9 cellular contexts compared by ENCODE assay signal in the genomic region with DNA sequence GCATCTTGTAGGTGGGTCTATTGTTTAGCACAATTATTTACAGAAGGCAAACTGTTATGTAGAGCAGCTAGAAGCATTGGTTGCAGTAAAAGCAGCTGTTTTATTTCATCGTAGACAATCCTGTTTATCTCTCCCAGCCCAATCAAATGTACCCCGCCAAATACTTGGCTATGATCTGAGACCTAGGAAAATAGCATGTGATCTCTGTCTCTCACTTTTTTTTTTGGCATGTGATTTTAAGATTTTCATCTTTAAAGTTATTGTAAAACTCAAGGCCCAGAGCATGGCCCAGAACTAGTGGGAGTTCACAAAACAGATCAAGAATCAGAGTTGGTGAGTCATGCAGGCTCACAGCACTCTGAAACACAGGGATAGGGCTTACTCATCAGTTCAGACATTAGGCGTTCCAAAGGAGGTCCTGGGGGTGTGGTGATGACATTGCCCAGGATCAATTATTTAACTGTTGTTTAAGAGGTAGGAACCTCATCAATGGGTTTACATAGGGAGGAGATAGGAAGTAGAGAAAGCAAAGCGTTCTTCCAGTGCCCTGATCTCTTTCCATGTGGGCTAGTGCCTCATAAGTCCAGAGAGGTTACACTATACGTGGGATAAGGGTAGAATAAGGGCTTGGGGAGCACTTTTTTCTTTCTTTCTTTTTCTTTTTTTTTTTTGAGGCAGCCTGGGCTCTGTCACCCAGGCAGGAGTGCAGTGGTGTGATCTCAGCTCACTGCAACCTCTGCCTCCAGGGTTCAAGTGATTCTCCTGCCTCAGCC. TPM values are rescaled to one million over a fixed set of nuclear protein-coding genes. Genes with fewer than 3 reads are reported as not detected.
DNase-seq lines count a peak whose midpoint lies in the region; ATAC-seq and TF ChIP-seq lines count a peak whose summit lies in the region.
"Had no signal": no experiment of that assay in that cellular context is flagged by ENCODE, and none has a peak within 500 bp of the region (broad histone marks: within the 10 kb centered on the region; RNA-seq: fewer than 3 reads in every experiment).

No MANE protein-coding gene starts in this region.

- intact Hi-C loops in left lung (cut with DNase I) (no loop called here), uterus (cut with DNase I; ENCODE audit: low total_unique reads) (no loop called here)

- H3K27ac ChIP-seq in left lung: peak overlapping the region in 1 of 2 donors; percentile 53
- H3K27ac ChIP-seq in uterus: peak overlapping the region; percentile 91 to 93

- H3K36me3 ChIP-seq in left lung (no peaks in the 10 kb centered on the region), uterus (no peaks in the 10 kb centered on the region)

- ATAC-seq in left lung (peak; percentile 88), HG02610 (IDR thresholded peaks at IDR 0.05; ENCODE audit: unreplicated experiment) (no peak), GM18861 (IDR thresholded peaks at IDR 0.05; ENCODE audit: unreplicated experiment) (no peak)

- TF ChIP-seq CTCF in left lung (IDR thresholded peaks at IDR 0.05) (no peak), uterus (IDR thresholded peaks at IDR 0.05) (no peak)

- H3K4me1 ChIP-seq in left lung: no peaks in the 10 kb centered on the region
- peaks cover 0 to 13% of the 10 kb centered on the region in 2 donors for H3K4me1 ChIP-seq in uterus

- DNase-seq in stimulated activated CD4-positive, alpha-beta T cell treated with anti-CD3 and anti-CD28 coated beads, Interleukin-1b, Interleukin-23, amount 100 ng/mL, for 48 hours: peak; percentile 38
- no peak for DNase-seq in stimulated activated CD4-positive, alpha-beta T cell treated with anti-CD3 and anti-CD28 coated beads, Interleukin-2, amount 100 ng/mL, for 24 hours
- DNase-seq in brain pericyte (ENCODE audit: low read depth, low spot score) (peak; percentile 31), left lung (no peak), uterus (peak; percentile 54 to 82), NCI-H128 (lab: John Stamatoyannopoulos, UW; ENCODE audit: unreplicated experiment) (no peak)
- DNase-seq: DND-41 had no signal

- H3K9me3 ChIP-seq in left lung (no peaks in the 10 kb centered on the region), uterus (no peaks in the 10 kb centered on the region)

- no peak for TF ChIP-seq POLR2A in uterus (IDR thresholded peaks at IDR 0.05)

- H3K4me3 ChIP-seq in left lung (no peak overlapping the region), uterus (no peak overlapping the region)

- no peaks in the 10 kb centered on the region for H3K27me3 ChIP-seq in left lung
- H3K27me3 ChIP-seq in uterus: no peaks in the 10 kb centered on the region

RNA-seq across cellular contexts. Expression of a gene that starts 40.3 kb away (rescaled TPM):
- total RNA-seq in left lung: 1 to 10 TPM; 1.8 to 2.6 TPM
- total RNA-seq in uterus: 1 to 10 TPM; 1.4 to 8.5 (median 4.8) TPM

Comparison
In these comparisons a context has a peak if more than half of its experiments do, and no peak if none do; other contexts are left out.
1. DNase-seq: peak in stimulated activated CD4-positive, alpha-beta T cell treated with anti-CD3 and anti-CD28 coated beads, Interleukin-1b, Interleukin-23, amount 100 ng/mL, for 48 hours (single experiment), brain pericyte (single experiment) and uterus (2 of 2); none in stimulated activated CD4-positive, alpha-beta T cell treated with anti-CD3 and anti-CD28 coated beads, Interleukin-2, amount 100 ng/mL, for 24 hours (0 of 2), left lung (0 of 2) and NCI-H128 (single experiment).